In the genomic region with DNA sequence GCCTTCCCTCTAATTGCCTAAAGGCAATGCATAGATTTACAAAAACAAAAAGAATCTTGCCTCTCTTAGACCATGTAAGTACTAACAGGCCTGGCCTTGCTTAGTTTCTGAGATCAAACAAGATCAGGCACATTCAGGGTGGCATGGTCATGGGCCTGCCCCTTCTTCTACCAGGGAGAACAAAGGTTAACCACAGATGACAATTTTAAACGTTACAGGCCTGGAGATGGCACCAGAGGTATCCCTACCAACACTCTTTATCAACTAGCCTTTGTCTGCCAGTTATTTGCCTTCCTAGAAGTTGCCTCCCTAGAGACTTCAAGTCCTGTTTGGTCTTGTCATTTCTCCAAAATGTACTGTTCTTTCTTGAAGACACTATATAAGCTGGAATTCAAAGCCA, we compare ENCODE assay signal across 8 cellular contexts.
A peak's percentile ranks its signal among the peaks of the same experiment; 100 is the strongest.
DNase-seq lines count a peak whose midpoint lies in the region; ATAC-seq and TF ChIP-seq lines count a peak whose summit lies in the region.

No MANE protein-coding gene starts in this region.

- H3K4me1 ChIP-seq in adipocyte (ENCODE audit: control insufficient read depth, insufficient read depth, low read length) (peaks cover 17% of the 10 kb centered on the region), sigmoid colon (no peaks in the 10 kb centered on the region)
- H3K4me1 ChIP-seq in CD8-positive, alpha-beta T cell (ENCODE audit: insufficient read depth, low read length): no peaks in the 10 kb centered on the region

- ATAC-seq in GM18520 (IDR thresholded peaks at IDR 0.05; ENCODE audit: unreplicated experiment) (peak; percentile 64), HG03196 (IDR thresholded peaks at IDR 0.05; ENCODE audit: unreplicated experiment) (no peak)
- no peak for ATAC-seq in CD8-positive, alpha-beta T cell

- 2 to 5% methylated on average over 1 of the region's 1 CpG for WGBS in sigmoid colon, 2 donors

- intact Hi-C loops in sigmoid colon (cut with DNase I): loop anchor here (10.0 kb wide), 2 partner anchors 441 to 541 kb away; no protein-coding TSS in a partner anchor
- intact Hi-C loops in CD8-positive, alpha-beta T cell (cut with DNase I, micrococcal nuclease): no loop called here

- CTCF ChIA-PET in CD8-positive, alpha-beta T cell (lab: Charles Lee): no interaction called here

- peak overlapping the region; percentile 9 for H3K9ac ChIP-seq in adipocyte (ENCODE audit: low read length)

- peaks cover 5% of the 10 kb centered on the region for H3K36me3 Mint-ChIP-seq in mesothelial cell of epicardium
- no peaks in the 10 kb centered on the region for H3K36me3 Mint-ChIP-seq in CD8-positive, alpha-beta T cell

- H3K36me3 ChIP-seq in adipocyte (ENCODE audit: control insufficient read depth, insufficient read depth, low read length, severe bottlenecking) (no peaks in the 10 kb centered on the region), sigmoid colon (no peaks in the 10 kb centered on the region)
- H3K36me3 ChIP-seq in CD8-positive, alpha-beta T cell (ENCODE audit: insufficient read depth, low read length): no peaks in the 10 kb centered on the region

- TF ChIP-seq CTCF in LNCaP clone FGC (IDR thresholded peaks at IDR 0.05; ENCODE audit: control insufficient read depth, extremely low read depth, insufficient read depth): peak; percentile 73
- TF ChIP-seq CTCF in mesothelial cell of epicardium (IDR thresholded peaks at IDR 0.05; ENCODE audit: unreplicated experiment): no peak
- no peak for TF ChIP-seq CTCF in sigmoid colon (IDR thresholded peaks at IDR 0.05)
- no peak for TF ChIP-seq CTCF in CD8-positive, alpha-beta T cell (IDR thresholded peaks at IDR 0.05)

- H3K4me3 ChIP-seq in LNCaP clone FGC (ENCODE audit: low read depth, low read length) (no peak overlapping the region), adipocyte (ENCODE audit: low read length) (no peak overlapping the region), sigmoid colon (no peak overlapping the region)
- no peak overlapping the region for H3K4me3 ChIP-seq in CD8-positive, alpha-beta T cell (ENCODE audit: low read depth, low read length)

- H3K4me3 Mint-ChIP-seq in mesothelial cell of epicardium: no peak overlapping the region
- no peak overlapping the region for H3K4me3 Mint-ChIP-seq in CD8-positive, alpha-beta T cell

- peaks cover 36% of the 10 kb centered on the region for H3K4me1 Mint-ChIP-seq in mesothelial cell of epicardium
- no peaks in the 10 kb centered on the region for H3K4me1 Mint-ChIP-seq in CD8-positive, alpha-beta T cell (ENCODE audit: low read depth)

- no peaks in the 10 kb centered on the region for H3K27me3 Mint-ChIP-seq in mesothelial cell of epicardium (ENCODE audit: low read depth)
- no peaks in the 10 kb centered on the region for H3K27me3 Mint-ChIP-seq in CD8-positive, alpha-beta T cell (ENCODE audit: low read depth)

- H3K9me3 Mint-ChIP-seq in mesothelial cell of epicardium: no peaks in the 10 kb centered on the region
- H3K9me3 Mint-ChIP-seq in CD8-positive, alpha-beta T cell: no peaks in the 10 kb centered on the region

- no peak overlapping the region for H3K27ac ChIP-seq in sigmoid colon
- no peak overlapping the region for H3K27ac ChIP-seq in CD8-positive, alpha-beta T cell (ENCODE audit: low read depth, low read length)

- no peak for TF ChIP-seq EP300 in sigmoid colon (IDR thresholded peaks at IDR 0.05)

- POLR2A ChIA-PET in CD8-positive, alpha-beta T cell (lab: Charles Lee): no interaction called here

- no peaks in the 10 kb centered on the region for H3K9me3 ChIP-seq in adipocyte (ENCODE audit: control insufficient read depth, low read length)
- H3K9me3 ChIP-seq in sigmoid colon: no peaks in the 10 kb centered on the region
- no peaks in the 10 kb centered on the region for H3K9me3 ChIP-seq in CD8-positive, alpha-beta T cell (ENCODE audit: low read length)

- no peaks in the 10 kb centered on the region for H3K27me3 ChIP-seq in adipocyte (replicated peaks; ENCODE audit: control insufficient read depth, insufficient read depth, low read length)
- no peaks in the 10 kb centered on the region for H3K27me3 ChIP-seq in sigmoid colon
- H3K27me3 ChIP-seq in CD8-positive, alpha-beta T cell (ENCODE audit: insufficient read depth, low read length): no peaks in the 10 kb centered on the region

- H3K27ac Mint-ChIP-seq in mesothelial cell of epicardium: peak overlapping the region; percentile 65
- no peak overlapping the region for H3K27ac Mint-ChIP-seq in CD8-positive, alpha-beta T cell

- TF ChIP-seq POLR2A in sigmoid colon (IDR thresholded peaks at IDR 0.05): no peak

- DNase-seq in LNCaP clone FGC (ENCODE audit: low read depth) (peak; percentile 66), adipocyte (ENCODE audit: low read depth) (peak; percentile 27), mesothelial cell of epicardium (ENCODE audit: low spot score in 2 of 2, unreplicated experiment in 2 of 2) (no peak), NCI-H128 (lab: John Stamatoyannopoulos, UW; ENCODE audit: unreplicated experiment) (no peak), sigmoid colon (no peak)
- DNase-seq in CD8-positive, alpha-beta T cell: no peak

Comparison
In these comparisons a context has a peak if more than half of its experiments do, and no peak if none do; other contexts are left out.
1. DNase-seq: peak in LNCaP clone FGC (single experiment) and adipocyte (single experiment); none in mesothelial cell of epicardium (0 of 2), NCI-H128 (single experiment), sigmoid colon (single experiment) and CD8-positive, alpha-beta T cell (0 of 7).